Comparison of ENCODE assay signal across 14 cellular contexts in the genomic region with DNA sequence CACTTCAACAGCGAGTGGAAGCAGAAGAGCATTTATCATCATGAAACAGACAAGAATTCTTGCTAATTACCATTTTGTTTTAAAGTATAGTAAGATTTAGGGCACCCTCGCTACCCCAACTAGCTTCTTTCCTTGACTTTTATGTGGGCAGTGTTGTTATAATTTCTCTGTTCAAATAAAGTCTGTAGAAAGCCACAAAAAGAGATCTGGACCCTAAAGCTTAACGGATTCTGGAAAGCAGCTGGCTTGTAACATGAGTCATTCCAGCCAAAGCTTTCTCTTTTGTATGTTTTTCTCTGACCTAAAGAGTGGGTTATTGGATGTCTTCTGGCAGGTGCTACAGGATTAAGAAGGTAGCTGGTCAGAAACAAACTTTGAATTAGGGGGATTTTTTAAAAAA. TPM values are rescaled to one million over a fixed set of nuclear protein-coding genes. Genes with fewer than 3 reads are reported as not detected.
DNase-seq lines count a peak whose midpoint lies in the region; ATAC-seq and TF ChIP-seq lines count a peak whose summit lies in the region.
"Had no signal": no experiment of that assay in that cellular context is flagged by ENCODE, and none has a peak within 500 bp of the region (broad histone marks: within the 10 kb centered on the region; RNA-seq: fewer than 3 reads in every experiment).

No MANE protein-coding gene starts in this region.

- H3K27me3 Mint-ChIP-seq in CD4-positive, CD25-positive, alpha-beta regulatory T cell, result no peaks in the 10 kb centered on the region
- H3K27me3 Mint-ChIP-seq in HFFc6 (ENCODE audit: insufficient read depth), result peaks cover 1% of the 10 kb centered on the region

- no peaks in the 10 kb centered on the region for H3K9me3 ChIP-seq in CD4-positive, CD25-positive, alpha-beta regulatory T cell (ENCODE audit: control insufficient read depth in 2 of 2, low read length in 2 of 2)
- H3K9me3 ChIP-seq in fibroblast of lung (ENCODE audit: control insufficient read depth, insufficient read depth, low read depth, low read length), result no peaks in the 10 kb centered on the region
- H3K9me3 ChIP-seq: left lung, testis had no signal

- no peaks in the 10 kb centered on the region for H3K79me2 ChIP-seq in fibroblast of lung (ENCODE audit: control insufficient read depth, insufficient read depth, low read length)

- no peak overlapping the region for H3K27ac ChIP-seq in CD4-positive, CD25-positive, alpha-beta regulatory T cell (ENCODE audit: insufficient read depth, low read length, poor library complexity, severe bottlenecking)
- no peak overlapping the region for H3K27ac ChIP-seq in fibroblast of lung (ENCODE audit: insufficient read depth, low read length)
- H3K27ac ChIP-seq: left lung, testis had no signal

- H3K9ac ChIP-seq in fibroblast of lung (ENCODE audit: insufficient read depth, low read length), result no peak overlapping the region

- TF ChIP-seq CTCF in HFFc6 (IDR thresholded peaks at IDR 0.05) (no peak), fibroblast of lung (conservative IDR thresholded peaks at IDR 0.05 in 1 of 2, IDR thresholded peaks at IDR 0.05 in 1 of 2; ENCODE audit: low read depth in 1 of 2, low read length in 2 of 2) (no peak)

- no peak overlapping the region for H3K4me2 ChIP-seq in fibroblast of lung (ENCODE audit: extremely low read depth, insufficient read depth, low read length)

- peaks cover 38% of the 10 kb centered on the region for H3K4me1 ChIP-seq in CD4-positive, CD25-positive, alpha-beta regulatory T cell (ENCODE audit: control insufficient read depth, insufficient read depth, low read length, poor library complexity, severe bottlenecking)
- no peaks in the 10 kb centered on the region for H3K4me1 ChIP-seq in fibroblast of lung (ENCODE audit: control insufficient read depth, extremely low read depth, insufficient read depth, low read length)
- H3K4me1 ChIP-seq: testis had no signal

- peaks cover 35% of the 10 kb centered on the region for H3K36me3 ChIP-seq in CD4-positive, CD25-positive, alpha-beta regulatory T cell (ENCODE audit: control insufficient read depth, insufficient read depth, low read length)
- H3K36me3 ChIP-seq in fibroblast of lung (ENCODE audit: control insufficient read depth, insufficient read depth, low read length), result no peaks in the 10 kb centered on the region
- H3K36me3 ChIP-seq: left lung had no signal

- peak overlapping the region; percentile 14 for H3K4me3 ChIP-seq in CD4-positive, CD25-positive, alpha-beta regulatory T cell (ENCODE audit: low read depth, low read length)
- no peak overlapping the region for H3K4me3 ChIP-seq in fibroblast of lung (replicated peaks in 1 of 4; ENCODE audit: control extremely low read depth in 1 of 4, insufficient read depth in 1 of 4, low read depth in 3 of 4, low read length in 4 of 4)
- H3K4me3 ChIP-seq: left lung, testis had no signal

- no peaks in the 10 kb centered on the region for H3K27me3 ChIP-seq in CD4-positive, CD25-positive, alpha-beta regulatory T cell (ENCODE audit: control insufficient read depth, insufficient read depth, low read length)
- H3K27me3 ChIP-seq in fibroblast of lung (ENCODE audit: control insufficient read depth, insufficient read depth, low read length), result no peaks in the 10 kb centered on the region
- H3K27me3 ChIP-seq: left lung, testis had no signal

- peaks cover 21% of the 10 kb centered on the region for H3K36me3 Mint-ChIP-seq in CD4-positive, CD25-positive, alpha-beta regulatory T cell
- H3K36me3 Mint-ChIP-seq in HFFc6 (ENCODE audit: low read depth), result peaks cover 19% of the 10 kb centered on the region

- H4K20me1 ChIP-seq in fibroblast of lung (ENCODE audit: control insufficient read depth, extremely low read depth, insufficient read depth, low read length), result no peaks in the 10 kb centered on the region

- peak overlapping the region in 2 of 4 donors; percentile 10 to 71 for H3K4me3 Mint-ChIP-seq in CD4-positive, CD25-positive, alpha-beta regulatory T cell
- H3K4me3 Mint-ChIP-seq in HFFc6, result peak overlapping the region; percentile 42

- H3K4me1 Mint-ChIP-seq in CD4-positive, CD25-positive, alpha-beta regulatory T cell, result peaks cover 54 to 94% (median 73%) of the 10 kb centered on the region in 4 donors
- H3K4me1 Mint-ChIP-seq in HFFc6 (ENCODE audit: low read depth), result peaks cover 57% of the 10 kb centered on the region

- DNase-seq in CD4-positive, CD25-positive, alpha-beta regulatory T cell, result peak in 1 of 3 donors; percentile 35
- DNase-seq in HFFc6 (no peak), SHP77 treated with DMSO at 0.1 percent for 48 hours (lab: John Stamatoyannopoulos, UW) (peak; percentile 85), fibroblast of lung (ENCODE audit: low read depth in 2 of 2) (peak; percentile 56 to 67), left colon (no peak), ureter (ENCODE audit: low spot score) (no peak), HUDEP-2 (lab: John Stamatoyannopoulos, UW; ENCODE audit: unreplicated experiment in 76 of 76) (no peak)
- DNase-seq in stimulated activated CD4-positive, alpha-beta T cell treated with anti-CD3 and anti-CD28 coated beads, Interleukin-15, amount 100 ng/mL, for 24 hours, result no peak
- DNase-seq: caudate nucleus; left lung; NCI-H2081; Right ventricle myocardium superior; stimulated activated CD4-positive, alpha-beta T cell treated with anti-CD3 and anti-CD28 coated beads, Interleukin-2, amount 100 ng/mL, for 48 hours; testis had no signal

- no peak for ATAC-seq in CD4-positive, CD25-positive, alpha-beta regulatory T cell (ENCODE audit: low read depth in 2 of 2)
- no peak for ATAC-seq in left colon
- ATAC-seq: left lung had no signal

- intact Hi-C loops in left colon (cut with DNase I, micrococcal nuclease), result no loop called here

- H2AFZ ChIP-seq in fibroblast of lung (ENCODE audit: low read length), result no peak overlapping the region

- H3K9me3 Mint-ChIP-seq in CD4-positive, CD25-positive, alpha-beta regulatory T cell, result no peaks in the 10 kb centered on the region
- no peaks in the 10 kb centered on the region for H3K9me3 Mint-ChIP-seq in HFFc6

- H3K27ac Mint-ChIP-seq in CD4-positive, CD25-positive, alpha-beta regulatory T cell, result peak overlapping the region; percentile 15 to 81 (median 63)
- H3K27ac Mint-ChIP-seq in HFFc6, result peak overlapping the region; percentile 65

RNA-seq across cellular contexts. Expression of a gene that starts 37.4 kb away (rescaled TPM):
- total RNA-seq in CD4-positive, CD25-positive, alpha-beta regulatory T cell, result 133 TPM
- 10 to 100 TPM; 14.2 to 22.7 (median 21.0) TPM for polyA plus RNA-seq in CD4-positive, CD25-positive, alpha-beta regulatory T cell
- 10 to 100 TPM; 57.4 to 78.9 (median 61.3) TPM for total RNA-seq in HFFc6 (2021; fragmentation: NEBNext Ultra II Directional; extraction: Animal tissue kit (Norgen Biotek cat#: 25700))
- total RNA-seq in fibroblast of lung (21.6 and 41.6 TPM in 2 replicates), left colon (10 to 100 TPM; 17.7 to 25.8 TPM), ureter (84.0 TPM)
- 23.1 and 29.6 TPM in 2 replicates for polyA plus RNA-seq in fibroblast of lung
- polyA plus RNA-seq in fibroblast of lung (2012), result 25.3 and 25.6 TPM in 2 replicates
- polyA minus RNA-seq in fibroblast of lung (ENCODE audit: low replicate concordance), result 45.0 and 57.1 TPM in 2 replicates

Comparison
In these comparisons a context has a peak if more than half of its experiments do, and no peak if none do; other contexts are left out.
1. DNase-seq: peak in SHP77 treated with DMSO at 0.1 percent for 48 hours (single experiment) and fibroblast of lung (2 of 2); none in HFFc6 (single experiment), left colon (0 of 2), stimulated activated CD4-positive, alpha-beta T cell treated with anti-CD3 and anti-CD28 coated beads, Interleukin-15, amount 100 ng/mL, for 24 hours (single experiment), ureter (single experiment) and HUDEP-2 (0 of 76).